ENCODE assay signal across 12 cellular contexts in genomic region chr22:31161386-31161785, GRCh38. TPM values are rescaled to one million over a fixed set of nuclear protein-coding genes. Genes with fewer than 3 reads are reported as not detected.
DNase-seq lines count a peak whose midpoint lies in the region; ATAC-seq, FAIRE-seq and TF ChIP-seq lines count a peak whose summit lies in the region.
"Had no signal": no experiment of that assay in that cellular context is flagged by ENCODE, and none has a peak within 500 bp of the region (broad histone marks: within the 10 kb centered on the region; RNA-seq: fewer than 3 reads in every experiment).

No MANE protein-coding gene starts in this region.

- H3K27me3 ChIP-seq in OCI-LY3 (ENCODE audit: low read depth, low read length) (no peaks in the 10 kb centered on the region), endothelial cell of umbilical vein (ENCODE audit: control insufficient read depth in 2 of 2, insufficient read depth in 2 of 2, low read length in 2 of 2) (no peaks in the 10 kb centered on the region), ovary (no peaks in the 10 kb centered on the region)

- peaks cover 0 to 5% (median 0%) of the 10 kb centered on the region in 7 donors for H3K9me3 Mint-ChIP-seq in CD14-positive monocyte

- TF ChIP-seq EP300 in ovary (IDR thresholded peaks at IDR 0.05): no peak

- H3K36me3 ChIP-seq in OCI-LY3 (replicated peaks; ENCODE audit: low read depth, low read length) (peaks cover 9% of the 10 kb centered on the region), endothelial cell of umbilical vein (ENCODE audit: control insufficient read depth in 2 of 2, extremely low read depth in 1 of 2, insufficient read depth in 2 of 2, low read length in 2 of 2) (peaks cover 2 to 3% of the 10 kb centered on the region in 2 experiments), ovary (no peaks in the 10 kb centered on the region)

- no peaks in the 10 kb centered on the region for H3K9me3 ChIP-seq in OCI-LY3 (ENCODE audit: insufficient read depth, low read length)
- H3K9me3 ChIP-seq in endothelial cell of umbilical vein (replicated peaks; ENCODE audit: control insufficient read depth, insufficient read depth, low read length): no peaks in the 10 kb centered on the region
- no peaks in the 10 kb centered on the region for H3K9me3 ChIP-seq in ovary

- TF ChIP-seq POLR2A in endothelial cell of umbilical vein (IDR thresholded peaks at IDR 0.05; ENCODE audit: low read depth, low read length) (no peak), ovary (IDR thresholded peaks at IDR 0.05) (no peak)

- H3K79me2 ChIP-seq in OCI-LY3 (ENCODE audit: low read length) (peaks cover 23% of the 10 kb centered on the region), endothelial cell of umbilical vein (ENCODE audit: control insufficient read depth, insufficient read depth, low read length) (peaks cover 39% of the 10 kb centered on the region)

- H3K27ac ChIP-seq in OCI-LY3 (ENCODE audit: low read length): no peak overlapping the region
- H3K27ac ChIP-seq in endothelial cell of umbilical vein (ENCODE audit: insufficient read depth, low read depth, low read length): no peak overlapping the region
- no peak overlapping the region for H3K27ac ChIP-seq in ovary

- peak overlapping the region; percentile 93 for H3K4me3 Mint-ChIP-seq in CD14-positive monocyte

- H4K20me1 ChIP-seq in OCI-LY3 (ENCODE audit: insufficient read depth, low read length) (no peaks in the 10 kb centered on the region), endothelial cell of umbilical vein (replicated peaks; ENCODE audit: control insufficient read depth, extremely low read depth, insufficient read depth, low read length) (no peaks in the 10 kb centered on the region)

- peaks cover 32% of the 10 kb centered on the region for H3K4me1 Mint-ChIP-seq in CD14-positive monocyte

- H3K9me1 ChIP-seq in endothelial cell of umbilical vein (replicated peaks; ENCODE audit: control insufficient read depth, extremely low read depth, insufficient read depth, low read length): no peaks in the 10 kb centered on the region

- peaks cover 15 to 26% of the 10 kb centered on the region in 2 donors for H3K36me3 Mint-ChIP-seq in CD14-positive monocyte

- no TSS peak for BruUV-seq in endothelial cell of umbilical vein (replicated peaks; lab: Mats Ljungman, UMichigan)

- intact Hi-C loops in CD14-positive monocyte (cut with micrococcal nuclease) (loop anchor here (5.0 kb wide), 3 partner anchors 79 to 476 kb away; partner anchors contain the start of genes PIK3IP1 (in 1 of the 2) and SMTN (in 1 of the 2)), endothelial cell of umbilical vein (cut with micrococcal nuclease) (loop anchor here (5.0 kb wide), 1 partner anchor 71 kb away; no protein-coding TSS in a partner anchor), ovary (cut with DNase I) (no loop called here)

- H3K4me2 ChIP-seq in OCI-LY3 (ENCODE audit: low read length): peak overlapping the region; percentile 92; the same call in 1 of the 2 replicates
- peak overlapping the region; percentile 95 for H3K4me2 ChIP-seq in endothelial cell of umbilical vein (ENCODE audit: insufficient read depth, low read length)

- peaks cover 5 to 8% (median 6%) of the 10 kb centered on the region in 3 donors for H3K27me3 Mint-ChIP-seq in CD14-positive monocyte (ENCODE audit: low read depth in 3 of 3)

- TF ChIP-seq CTCF in CD14-positive monocyte (IDR thresholded peaks at IDR 0.05) (no peak), OCI-LY3 (IDR thresholded peaks at IDR 0.05; ENCODE audit: low read depth, low read length) (no peak), endothelial cell of umbilical vein (IDR thresholded peaks at IDR 0.05; ENCODE audit: extremely low read depth in 1 of 2, insufficient read depth in 1 of 2, low read depth in 1 of 2, low read length in 2 of 2) (no peak), ovary (IDR thresholded peaks at IDR 0.05) (no peak)

- DNase-seq in CD14-positive monocyte (ENCODE audit: low spot score) (no peak), endothelial cell of umbilical vein (ENCODE audit: low read depth, low spot score) (no peak), ovary (no peak), SHP77 (lab: John Stamatoyannopoulos, UW) (no peak), iPS-NIHi7 (ENCODE audit: extremely low spot score) (no peak)
- no peak for DNase-seq in effector CD4-positive, alpha-beta T cell
- DNase-seq: activated CD8-positive, alpha-beta memory T cell treated with anti-CD3 and anti-CD28 coated beads, Interleukin-2, amount 50 U/mL, for 48 hours; kidney glomerular epithelial cell; NCI-H2029; stimulated activated CD8-positive, alpha-beta memory T cell treated with anti-CD3 and anti-CD28 coated beads, Interleukin-4, amount 100 ng/mL, for 48 hours had no signal

- H2AFZ ChIP-seq in OCI-LY3 (ENCODE audit: low read depth, low read length): no peak overlapping the region
- no peak overlapping the region for H2AFZ ChIP-seq in endothelial cell of umbilical vein (ENCODE audit: low read depth, low read length)

- dilution Hi-C loops in endothelial cell of umbilical vein (cut with MboI; ENCODE audit: extremely low pct_ligation_motif_present, low sequenced_read_pairs): no loop called here

- peaks cover 12% of the 10 kb centered on the region for H3K4me1 ChIP-seq in OCI-LY3 (ENCODE audit: low read length)
- peaks cover 19% of the 10 kb centered on the region for H3K4me1 ChIP-seq in endothelial cell of umbilical vein (ENCODE audit: control insufficient read depth, extremely low read depth, insufficient read depth, low read length)
- H3K4me1 ChIP-seq in ovary (ENCODE audit: insufficient read depth): peaks cover 3% of the 10 kb centered on the region

- H3K27ac Mint-ChIP-seq in CD14-positive monocyte: peak overlapping the region in 3 of 7 donors; percentile 18 to 93 (median 52)

- no peak for FAIRE-seq in endothelial cell of umbilical vein (lab: Jason Lieb, UNC)

- CTCF ChIA-PET in endothelial cell of umbilical vein (lab: Charles Lee): interaction anchor here (1.8 to 17.9 kb wide), 5 partner anchors 12 to 111 kb away, joined by 5 to 231 read pairs (median 22); partner anchors contain the start of gene SELENOM

- POLR2A ChIA-PET in endothelial cell of umbilical vein (lab: Charles Lee): no interaction called here

- 0 out of 2 replicates have a peak overlapping the region, but pooled peaks have one; percentile 94 for H3K4me3 ChIP-seq in OCI-LY3 (ENCODE audit: low read length)
- peak overlapping the region in 1 of 3 experiments; percentile 52 for H3K4me3 ChIP-seq in endothelial cell of umbilical vein (replicated peaks in 1 of 3; ENCODE audit: insufficient read depth in 1 of 3, low read depth in 1 of 3, low read length in 3 of 3)
- H3K4me3 ChIP-seq in ovary: peak overlapping the region; percentile 93

- H3K9ac ChIP-seq in OCI-LY3 (ENCODE audit: low read length): no peak overlapping the region
- no peak overlapping the region for H3K9ac ChIP-seq in endothelial cell of umbilical vein (replicated peaks; ENCODE audit: extremely low read depth, insufficient read depth, low read length)

- ATAC-seq in GM18502 (IDR thresholded peaks at IDR 0.05; ENCODE audit: poor library complexity, unreplicated experiment): no peak

RNA-seq across cellular contexts. Expression of gene RNF185, which starts 1.4 kb away (rescaled TPM):
- polyA plus RNA-seq in CD14-positive monocyte (10 to 100 TPM; 26.1 to 26.5 TPM), endothelial cell of umbilical vein (30.5 and 35.4 TPM in 2 replicates), ovary (10 to 100 TPM; 23.3 to 52.5 TPM)
- total RNA-seq in endothelial cell of umbilical vein (28.5 and 29.7 TPM in 2 replicates), ovary (10 to 100 TPM; 17.0 to 39.5 (median 33.2) TPM)
- polyA plus RNA-seq in endothelial cell of umbilical vein (2011; cell fraction: cytosol; rRNA removed): 25.3 and 30.1 TPM in 2 replicates
- polyA plus RNA-seq in endothelial cell of umbilical vein (2011; cell fraction: nucleus; rRNA removed): 33.8 and 35.9 TPM in 2 replicates
- 20.5 and 24.0 TPM in 2 replicates for polyA plus RNA-seq in endothelial cell of umbilical vein (2012)
- 47.5 and 49.4 TPM in 2 replicates for polyA minus RNA-seq in endothelial cell of umbilical vein
- polyA minus RNA-seq in endothelial cell of umbilical vein (2011; cell fraction: cytosol; rRNA and poly(A)+ RNA removed): 5.9 TPM
- 13.4 and 16.1 TPM in 2 replicates for polyA minus RNA-seq in endothelial cell of umbilical vein (2011; cell fraction: nucleus; rRNA and poly(A)+ RNA removed)

RNA-seq across cellular contexts. Expression of gene PLA2G3, which starts 21.1 kb away (rescaled TPM):
- not detected for polyA plus RNA-seq in CD14-positive monocyte
- total RNA-seq in endothelial cell of umbilical vein: 0.75 and 1.0 TPM in 2 replicates
- polyA plus RNA-seq in endothelial cell of umbilical vein: 0.84 and 0.91 TPM in 2 replicates
- polyA plus RNA-seq in endothelial cell of umbilical vein (2011; cell fraction: cytosol; rRNA removed): 0.50 and 0.55 TPM in 2 replicates
- polyA plus RNA-seq in endothelial cell of umbilical vein (2011; cell fraction: nucleus; rRNA removed): 0.43 and 0.49 TPM in 2 replicates
- polyA plus RNA-seq in endothelial cell of umbilical vein (2012): 0.16 and 0.25 TPM in 2 replicates
- polyA minus RNA-seq in endothelial cell of umbilical vein: 0.41 and 0.76 TPM in 2 replicates
- not detected for polyA minus RNA-seq in endothelial cell of umbilical vein (2011; cell fraction: cytosol; rRNA and poly(A)+ RNA removed)
- 0.14 and 0.29 TPM in 2 replicates for polyA minus RNA-seq in endothelial cell of umbilical vein (2011; cell fraction: nucleus; rRNA and poly(A)+ RNA removed)
- total RNA-seq in ovary: under 1 TPM in 1 of 7 donors, not detected in 6; 0.13 TPM
- polyA plus RNA-seq in ovary: not detected

RNA-seq across cellular contexts. Expression of gene INPP5J, which starts 38.6 kb away (rescaled TPM):
- not detected for polyA plus RNA-seq in CD14-positive monocyte
- 0.49 and 0.65 TPM in 2 replicates for total RNA-seq in endothelial cell of umbilical vein
- 0.43 and 0.59 TPM in 2 replicates for polyA plus RNA-seq in endothelial cell of umbilical vein
- polyA plus RNA-seq in endothelial cell of umbilical vein (2011; cell fraction: cytosol; rRNA removed): 0.25 and 0.45 TPM in 2 replicates
- 2.2 and 2.4 TPM in 2 replicates for polyA plus RNA-seq in endothelial cell of umbilical vein (2011; cell fraction: nucleus; rRNA removed)
- 0.32 and 0.44 TPM in 2 replicates for polyA plus RNA-seq in endothelial cell of umbilical vein (2012)
- 0.39 and 1.0 TPM in 2 replicates for polyA minus RNA-seq in endothelial cell of umbilical vein
- polyA minus RNA-seq in endothelial cell of umbilical vein (2011; cell fraction: cytosol; rRNA and poly(A)+ RNA removed): 5.3 TPM
- 0.53 and 0.58 TPM in 2 replicates for polyA minus RNA-seq in endothelial cell of umbilical vein (2011; cell fraction: nucleus; rRNA and poly(A)+ RNA removed)
- 1 to 10 TPM in 5 of 7 donors, under 1 TPM in 2; 0.63 to 3.1 (median 1.5) TPM for total RNA-seq in ovary
- polyA plus RNA-seq in ovary: under 1 TPM; 0.65 to 0.67 TPM

RNA-seq across cellular contexts. Expression of gene LIMK2, which starts 50.7 kb away (rescaled TPM):
- polyA plus RNA-seq in CD14-positive monocyte (10 to 100 TPM in 1 of 2 donors, 1 to 10 TPM in 1; 5.5 to 10.1 TPM), endothelial cell of umbilical vein (19.4 and 23.2 TPM in 2 replicates), ovary (10 to 100 TPM; 19.0 to 23.7 TPM)
- total RNA-seq in endothelial cell of umbilical vein (71.7 and 76.7 TPM in 2 replicates), ovary (10 to 100 TPM; 21.2 to 63.7 (median 36.4) TPM)
- polyA plus RNA-seq in endothelial cell of umbilical vein (2011; cell fraction: cytosol; rRNA removed): 18.1 and 19.6 TPM in 2 replicates
- 86.3 and 93.0 TPM in 2 replicates for polyA plus RNA-seq in endothelial cell of umbilical vein (2011; cell fraction: nucleus; rRNA removed)
- 29.6 and 37.8 TPM in 2 replicates for polyA plus RNA-seq in endothelial cell of umbilical vein (2012)
- polyA minus RNA-seq in endothelial cell of umbilical vein: 46.1 and 47.6 TPM in 2 replicates
- 1.6 TPM for polyA minus RNA-seq in endothelial cell of umbilical vein (2011; cell fraction: cytosol; rRNA and poly(A)+ RNA removed)
- polyA minus RNA-seq in endothelial cell of umbilical vein (2011; cell fraction: nucleus; rRNA and poly(A)+ RNA removed): 47.3 and 65.9 TPM in 2 replicates

RNA-seq across cellular contexts. Expression of gene SELENOM, which starts 54.0 kb away (rescaled TPM):
- polyA plus RNA-seq in CD14-positive monocyte: 1 to 10 TPM; 3.4 to 7.6 TPM
- 29.6 TPM in 2 replicates for total RNA-seq in endothelial cell of umbilical vein
- 87.1 and 132 TPM in 2 replicates for polyA plus RNA-seq in endothelial cell of umbilical vein
- 35.4 and 66.1 TPM in 2 replicates for polyA plus RNA-seq in endothelial cell of umbilical vein (2011; cell fraction: cytosol; rRNA removed)
- polyA plus RNA-seq in endothelial cell of umbilical vein (2011; cell fraction: nucleus; rRNA removed): 27.3 and 31.4 TPM in 2 replicates
- polyA plus RNA-seq in endothelial cell of umbilical vein (2012): 26.4 and 50.3 TPM in 2 replicates
- polyA minus RNA-seq in endothelial cell of umbilical vein: 12.0 and 16.9 TPM in 2 replicates
- 1.4 TPM for polyA minus RNA-seq in endothelial cell of umbilical vein (2011; cell fraction: cytosol; rRNA and poly(A)+ RNA removed)
- 9.3 and 15.6 TPM in 2 replicates for polyA minus RNA-seq in endothelial cell of umbilical vein (2011; cell fraction: nucleus; rRNA and poly(A)+ RNA removed)
- 100 to 1,000 TPM; 229 to 678 (median 306) TPM for total RNA-seq in ovary
- 100 to 1,000 TPM in 1 of 2 donors, 10 to 100 TPM in 1; 25.7 to 433 TPM for polyA plus RNA-seq in ovary

Comparison
In these comparisons a context has a peak if more than half of its experiments do, and no peak if none do; other contexts are left out.
1. intact Hi-C loops: an anchor here in CD14-positive monocyte (5.0 kb wide) and endothelial cell of umbilical vein (5.0 kb wide); none called in ovary.